Comparison of ENCODE assay signal across 8 cellular contexts in the genomic region with DNA sequence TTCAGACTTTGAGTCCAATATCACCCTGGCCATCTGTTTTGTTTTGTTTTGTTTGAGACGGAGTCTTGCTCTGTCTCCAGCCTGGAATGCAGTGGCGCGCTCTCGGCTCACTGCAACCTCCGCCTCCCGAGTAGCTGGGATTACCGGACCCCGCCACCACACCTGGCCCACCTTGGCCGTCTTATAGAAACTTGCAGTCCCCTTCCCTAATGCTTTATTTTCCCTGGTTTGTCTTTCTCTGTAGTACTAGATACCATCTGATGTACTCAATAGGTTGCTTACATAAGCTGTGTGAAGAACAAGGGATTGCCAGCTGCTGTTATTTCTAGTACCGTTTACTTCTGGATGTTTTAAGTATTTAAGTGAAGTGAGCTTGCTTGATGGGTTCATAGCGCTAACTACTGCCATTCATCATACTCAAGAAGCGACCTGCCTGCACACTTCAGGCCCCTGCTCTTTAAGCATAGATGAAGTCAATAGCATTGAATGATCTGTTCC. TPM values are rescaled to one million over a fixed set of nuclear protein-coding genes. Genes with fewer than 3 reads are reported as not detected.
A peak's percentile ranks its signal among the peaks of the same experiment; 100 is the strongest.
DNase-seq lines count a peak whose midpoint lies in the region; ATAC-seq, FAIRE-seq and TF ChIP-seq lines count a peak whose summit lies in the region.

No MANE protein-coding gene starts in this region.

- H3K9me3 ChIP-seq in astrocyte (ENCODE audit: insufficient read depth, low read depth, low read length) (no peaks in the 10 kb centered on the region), left lung (no peaks in the 10 kb centered on the region), tibial nerve (no peaks in the 10 kb centered on the region)

- peaks cover 27% of the 10 kb centered on the region for H3K4me1 ChIP-seq in astrocyte (ENCODE audit: insufficient read depth, low read length)
- H3K4me1 ChIP-seq in left lung, result peaks cover 9 to 46% of the 10 kb centered on the region in 2 donors
- H3K4me1 ChIP-seq in tibial nerve, result peaks cover 0 to 43% (median 9%) of the 10 kb centered on the region in 4 donors

- intact Hi-C loops in left lung (cut with DNase I), result no loop called here

- no peak for TF ChIP-seq POLR2A in tibial nerve (IDR thresholded peaks at IDR 0.05)

- no peak overlapping the region for H2AFZ ChIP-seq in astrocyte (ENCODE audit: low read depth, low read length)

- ATAC-seq in left lung (no peak), GM21723 (IDR thresholded peaks at IDR 0.05; ENCODE audit: unreplicated experiment) (no peak), HG03025 (IDR thresholded peaks at IDR 0.05; ENCODE audit: low FRiP score, unreplicated experiment) (no peak)

- H3K27me3 Mint-ChIP-seq in activated naive CD4-positive, alpha-beta T cell treated with anti-CD3 and anti-CD28 coated beads, Interleukin-2, amount 10 ng/mL, durations not matched to agents 7 days and 5 days, result peaks cover 15% of the 10 kb centered on the region
- H3K27me3 Mint-ChIP-seq in astrocyte (ENCODE audit: low read depth, unreplicated experiment), result no peaks in the 10 kb centered on the region

- peaks cover 62% of the 10 kb centered on the region for H4K20me1 ChIP-seq in astrocyte (ENCODE audit: insufficient read depth, low read length)

- peak overlapping the region; percentile 89 for H3K4me2 ChIP-seq in astrocyte (ENCODE audit: low read length)

- peak overlapping the region; percentile 99 for H3K9ac ChIP-seq in astrocyte (ENCODE audit: low read length)

- no peak for TF ChIP-seq EP300 in tibial nerve (IDR thresholded peaks at IDR 0.05)

- H3K27ac ChIP-seq in astrocyte (ENCODE audit: low read depth, low read length), result peak overlapping the region; percentile 90
- peak overlapping the region in 1 of 2 donors; percentile 86 for H3K27ac ChIP-seq in left lung
- H3K27ac ChIP-seq in tibial nerve, result peak overlapping the region; percentile 84 to 91 (median 84)

- 35 to 37% methylated on average over 12 of the region's 12 CpGs for WGBS in tibial nerve, 2 donors

- H3K27me3 ChIP-seq in astrocyte (ENCODE audit: insufficient read depth, low read length) (no peaks in the 10 kb centered on the region), left lung (no peaks in the 10 kb centered on the region), tibial nerve (no peaks in the 10 kb centered on the region)

- peak overlapping the region; percentile 98 for H3K4me3 ChIP-seq in astrocyte (ENCODE audit: insufficient read depth, low read depth, low read length)
- H3K4me3 ChIP-seq in left lung, result peak overlapping the region; percentile 72 to 84
- H3K4me3 ChIP-seq in tibial nerve, result peak overlapping the region; percentile 73 to 94 (median 92)

- peaks cover 57% of the 10 kb centered on the region for H3K79me2 ChIP-seq in astrocyte (ENCODE audit: insufficient read depth, low read length)

- peak overlapping the region; percentile 96 for H3K4me3 Mint-ChIP-seq in activated naive CD4-positive, alpha-beta T cell treated with anti-CD3 and anti-CD28 coated beads, Interleukin-2, amount 10 ng/mL, durations not matched to agents 7 days and 5 days
- peak overlapping the region; percentile 99 for H3K4me3 Mint-ChIP-seq in astrocyte (ENCODE audit: unreplicated experiment)

- CTCF ChIA-PET in activated naive CD4-positive, alpha-beta T cell treated with anti-CD3 and anti-CD28 coated beads, Interleukin-2, amount 10 ng/mL, durations not matched to agents 7 days and 5 days (lab: Charles Lee), result interaction anchor here (0.5 to 2.0 kb wide), 4 partner anchors 9 to 202 kb away, joined by 3 to 13 read pairs (median 4); no protein-coding TSS in a partner anchor

- peaks cover 55% of the 10 kb centered on the region for H3K4me1 Mint-ChIP-seq in activated naive CD4-positive, alpha-beta T cell treated with anti-CD3 and anti-CD28 coated beads, Interleukin-2, amount 10 ng/mL, durations not matched to agents 7 days and 5 days
- H3K4me1 Mint-ChIP-seq in astrocyte (ENCODE audit: low read depth, unreplicated experiment), result peaks cover 36% of the 10 kb centered on the region

- DNase-seq in activated naive CD4-positive, alpha-beta T cell treated with anti-CD3 and anti-CD28 coated beads, Interleukin-2, amount 10 ng/mL, durations not matched to agents 7 days and 5 days, result no peak
- no peak for DNase-seq in activated naive CD4-positive, alpha-beta T cell treated with Interleukin-2 at 50 U/mL for 16 hours
- peak; percentile 7 for DNase-seq in astrocyte (ENCODE audit: low read depth)
- no peak for DNase-seq in left lung
- DNase-seq in tibial nerve (ENCODE audit: low spot score in 2 of 2), result no peak
- DNase-seq in COLO829 (ENCODE audit: low spot score), result no peak

- peak overlapping the region; percentile 92 for H3K27ac Mint-ChIP-seq in activated naive CD4-positive, alpha-beta T cell treated with anti-CD3 and anti-CD28 coated beads, Interleukin-2, amount 10 ng/mL, durations not matched to agents 7 days and 5 days
- peak overlapping the region; percentile 93 for H3K27ac Mint-ChIP-seq in astrocyte (ENCODE audit: unreplicated experiment)

- H3K36me3 Mint-ChIP-seq in activated naive CD4-positive, alpha-beta T cell treated with anti-CD3 and anti-CD28 coated beads, Interleukin-2, amount 10 ng/mL, durations not matched to agents 7 days and 5 days, result peaks cover 63% of the 10 kb centered on the region
- peaks cover 35% of the 10 kb centered on the region for H3K36me3 Mint-ChIP-seq in astrocyte (ENCODE audit: low read depth, unreplicated experiment)

- FAIRE-seq in astrocyte (lab: Jason Lieb, UNC), result no peak

- TF ChIP-seq CTCF in astrocyte (IDR thresholded peaks at IDR 0.05; ENCODE audit: insufficient read depth, low read depth, low read length), result no peak
- no peak for TF ChIP-seq CTCF in left lung (IDR thresholded peaks at IDR 0.05)
- TF ChIP-seq CTCF in tibial nerve (IDR thresholded peaks at IDR 0.05), result no peak

- H3K36me3 ChIP-seq in astrocyte (ENCODE audit: insufficient read depth, low read length) (peaks cover 50% of the 10 kb centered on the region), left lung (peaks cover 0 to 49% of the 10 kb centered on the region in 2 donors), tibial nerve (peaks cover 0 to 48% (median 34%) of the 10 kb centered on the region in 3 donors)

- H3K9me3 Mint-ChIP-seq in activated naive CD4-positive, alpha-beta T cell treated with anti-CD3 and anti-CD28 coated beads, Interleukin-2, amount 10 ng/mL, durations not matched to agents 7 days and 5 days, result peaks cover 4% of the 10 kb centered on the region
- no peaks in the 10 kb centered on the region for H3K9me3 Mint-ChIP-seq in astrocyte (ENCODE audit: unreplicated experiment)

RNA-seq across cellular contexts. Expression of a gene that starts 1.2 kb away (rescaled TPM):
- 1,040 and 1,129 TPM in 2 replicates for total RNA-seq in astrocyte
- total RNA-seq in left lung, result 1,000 to 10,000 TPM in 1 of 2 donors, 100 to 1,000 TPM in 1; 865 to 1,175 TPM
- 1,000 to 10,000 TPM; 1,010 to 1,120 (median 1,024) TPM for total RNA-seq in tibial nerve
